In genomic region chr6:712805-713204, GRCh38 we compare ENCODE assay signal across 14 cellular contexts. TPM values are rescaled to one million over a fixed set of nuclear protein-coding genes. Genes with fewer than 3 reads are reported as not detected.
"Had no signal": no experiment of that assay in that cellular context is flagged by ENCODE, and none has a peak within 500 bp of the region (broad histone marks: within the 10 kb centered on the region; RNA-seq: fewer than 3 reads in every experiment).

No MANE protein-coding gene starts in this region.

- H3K27ac Mint-ChIP-seq: endodermal cell, memory B cell had no signal

- H3K27me3 ChIP-seq: dorsolateral prefrontal cortex had no signal

- H3K36me3 ChIP-seq: left lung had no signal

- H3K4me3 ChIP-seq: dorsolateral prefrontal cortex, left lung, SK-N-MC had no signal

- H3K4me3 Mint-ChIP-seq: activated CD4-positive, alpha-beta T cell treated with anti-CD3 and anti-CD28 coated beads, Interleukin-2, amount 10 ng/mL, durations not matched to agents 24 days and 14 days; activated T-helper 1 cell treated with anti-CD3 and anti-CD28 coated beads, Interleukin-12 subunit alpha, Interleukin-12 subunit beta, Interleukin-2, Interleukin-4 antibody, amounts not matched to agents 30 ng/mL and 10 ng/mL and 1 ng/mL, durations not matched to agents 14 hours and 24 hours and 36 hours; endodermal cell; memory B cell had no signal

- H3K9me3 ChIP-seq: left lung had no signal

- H3K27me3 Mint-ChIP-seq: activated CD4-positive, alpha-beta T cell treated with anti-CD3 and anti-CD28 coated beads, Interleukin-2, amount 10 ng/mL, durations not matched to agents 24 days and 14 days had no signal

- DNase-seq: activated CD4-positive, alpha-beta T cell treated with anti-CD3 and anti-CD28 coated beads, Interleukin-2, amount 10 ng/mL, durations not matched to agents 24 days and 14 days; activated CD4-positive, CD25-positive, alpha-beta regulatory T cell; activated naive CD4-positive, alpha-beta T cell; dorsolateral prefrontal cortex; endodermal cell; left lung; posterior cingulate gyrus; stimulated activated CD4-positive, alpha-beta T cell treated with anti-CD3 and anti-CD28 coated beads, Interleukin-4, amount 100 ng/mL, for 1 hour; stimulated activated naive CD4-positive, alpha-beta T cell; substantia nigra had no signal

- H3K27ac ChIP-seq: dorsolateral prefrontal cortex, SK-N-MC had no signal

- H3K9me3 Mint-ChIP-seq: activated CD4-positive, alpha-beta T cell treated with anti-CD3 and anti-CD28 coated beads, Interleukin-2, amount 10 ng/mL, durations not matched to agents 24 days and 14 days; activated T-helper 1 cell treated with anti-CD3 and anti-CD28 coated beads, Interleukin-12 subunit alpha, Interleukin-12 subunit beta, Interleukin-2, Interleukin-4 antibody, amounts not matched to agents 30 ng/mL and 10 ng/mL and 1 ng/mL, durations not matched to agents 14 hours and 24 hours and 36 hours; endodermal cell had no signal

RNA-seq across cellular contexts. Expression of gene HUS1B, which starts 55.9 kb away (rescaled TPM):
- total RNA-seq: epithelial cell of proximal tubule had no signal
